In the genomic region with DNA sequence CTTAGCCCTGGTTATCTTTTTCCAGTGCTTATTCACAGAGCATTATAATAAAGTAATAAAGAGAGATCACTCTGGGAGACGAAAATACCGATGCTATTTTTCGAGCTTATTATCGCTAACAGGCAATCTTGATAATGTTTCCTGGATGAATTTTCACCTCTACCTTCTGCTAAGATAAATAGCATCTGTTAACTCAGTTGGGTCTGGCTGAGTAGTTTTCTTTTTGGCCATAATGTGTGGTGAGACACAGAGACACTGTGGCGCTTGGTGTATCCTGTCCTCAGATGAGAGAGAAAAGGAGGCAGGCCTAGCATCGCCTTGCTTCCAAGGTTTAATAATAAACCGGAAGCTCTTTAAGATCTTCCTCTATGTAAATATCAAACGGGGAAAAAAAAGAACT, we compare ENCODE assay signal across 22 cellular contexts. TPM values are rescaled to one million over a fixed set of nuclear protein-coding genes. Genes with fewer than 3 reads are reported as not detected.
DNase-seq lines count a peak whose midpoint lies in the region; TF ChIP-seq lines count a peak whose summit lies in the region.
"Had no signal": no experiment of that assay in that cellular context is flagged by ENCODE, and none has a peak within 500 bp of the region (broad histone marks: within the 10 kb centered on the region; RNA-seq: fewer than 3 reads in every experiment).

No MANE protein-coding gene starts in this region.

- peaks cover 16% of the 10 kb centered on the region for H3K4me1 Mint-ChIP-seq in MCF 10A (ENCODE audit: insufficient read depth, unreplicated experiment)
- H3K4me1 Mint-ChIP-seq: CD14-positive monocyte; CD4-positive, alpha-beta memory T cell; CD4-positive, CD25-positive, alpha-beta regulatory T cell; CD8-positive, alpha-beta memory T cell had no signal

- BruUV-seq in MCF 10A (replicated peaks; lab: Mats Ljungman, UMichigan) = no TSS peak

- H3K27ac ChIP-seq in breast epithelium = no peak overlapping the region
- H3K27ac ChIP-seq: 22Rv1, A549, BLaER1 had no signal

- no peak for TF ChIP-seq POLR2A in breast epithelium (IDR thresholded peaks at IDR 0.05)

- H3K36me3 ChIP-seq in breast epithelium = no peaks in the 10 kb centered on the region
- no peaks in the 10 kb centered on the region for H3K36me3 ChIP-seq in HAP-1 (replicated peaks)
- H3K36me3 ChIP-seq: BE2C, BLaER1 had no signal

- intact Hi-C loops in MCF 10A (cut with micrococcal nuclease) (loop anchor here (10.0 kb wide), 1 partner anchor 115 kb away; no protein-coding TSS in a partner anchor), breast epithelium (cut with DNase I; ENCODE audit: low total_unique reads) (no loop called here)

- H3K27me3 ChIP-seq in breast epithelium (no peaks in the 10 kb centered on the region), HAP-1 (ENCODE audit: low read depth) (no peaks in the 10 kb centered on the region)
- H3K27me3 ChIP-seq: BE2C, BLaER1 had no signal

- peaks cover 6% of the 10 kb centered on the region for H3K9me3 Mint-ChIP-seq in MCF 10A (ENCODE audit: unreplicated experiment)

- no peak overlapping the region for H3K4me3 Mint-ChIP-seq in MCF 10A (ENCODE audit: unreplicated experiment)
- H3K4me3 Mint-ChIP-seq: CD14-positive monocyte; CD4-positive, alpha-beta memory T cell; CD4-positive, CD25-positive, alpha-beta regulatory T cell; CD8-positive, alpha-beta memory T cell had no signal

- H3K4me3 ChIP-seq in breast epithelium (no peak overlapping the region), HAP-1 (no peak overlapping the region)
- H3K4me3 ChIP-seq: A549, BLaER1 had no signal

- H3K9me3 ChIP-seq in breast epithelium = peaks cover 0 to 6% of the 10 kb centered on the region in 2 donors
- H3K9me3 ChIP-seq in HAP-1 = no peaks in the 10 kb centered on the region
- H3K9me3 ChIP-seq: A549, BE2C had no signal

- DNase-seq in MCF 10A (ENCODE audit: unreplicated experiment) (no peak), breast epithelium (ENCODE audit: low spot score in 2 of 2) (no peak), cerebellar cortex (ENCODE audit: low spot score) (peak; percentile 82), hepatic stellate cell (ENCODE audit: low spot score) (no peak), HAP-1 (ENCODE audit: low spot score in 2 of 2) (no peak)
- DNase-seq: BE2C; C1 segment of cervical spinal cord; CD4-positive, alpha-beta memory T cell; CD4-positive, CD25-positive, alpha-beta regulatory T cell; CD8-positive, alpha-beta memory T cell; COR-L47; DMS 273 treated with DMSO at 0.1 percent for 48 hours; DMS153; DMS53; DMS79; DND-41; EL; GF-D8 had no signal

- POLR2A ChIA-PET in MCF 10A (lab: Yijun Ruan, JAX) = no interaction called here

- peaks cover 5% of the 10 kb centered on the region for H3K36me3 Mint-ChIP-seq in MCF 10A (ENCODE audit: insufficient read depth, unreplicated experiment)
- H3K36me3 Mint-ChIP-seq: CD14-positive monocyte; CD4-positive, alpha-beta memory T cell; CD4-positive, CD25-positive, alpha-beta regulatory T cell; CD8-positive, alpha-beta memory T cell had no signal

- H3K4me1 ChIP-seq in breast epithelium = no peaks in the 10 kb centered on the region
- no peaks in the 10 kb centered on the region for H3K4me1 ChIP-seq in HAP-1
- H3K4me1 ChIP-seq: A549, BE2C, BLaER1 had no signal

- in situ Hi-C loops in HAP-1 (cut with MboI; ENCODE audit: low sequenced_read_pairs) = no loop called here

- no peaks in the 10 kb centered on the region for H3K27me3 Mint-ChIP-seq in MCF 10A (ENCODE audit: insufficient read depth, unreplicated experiment)
- H3K27me3 Mint-ChIP-seq: CD4-positive, alpha-beta memory T cell; CD4-positive, CD25-positive, alpha-beta regulatory T cell had no signal

- peak overlapping the region; percentile 4 for H3K27ac Mint-ChIP-seq in MCF 10A (ENCODE audit: low read depth, unreplicated experiment)
- H3K27ac Mint-ChIP-seq: CD14-positive monocyte; CD4-positive, alpha-beta memory T cell; CD4-positive, CD25-positive, alpha-beta regulatory T cell; CD8-positive, alpha-beta memory T cell had no signal

- CTCF ChIA-PET in MCF 10A (lab: Yijun Ruan, JAX) = no interaction called here

- TF ChIP-seq CTCF in MCF 10A (IDR thresholded peaks at IDR 0.05; ENCODE audit: unreplicated experiment) = no peak
- no peak for TF ChIP-seq CTCF in breast epithelium (IDR thresholded peaks at IDR 0.05)

RNA-seq across cellular contexts. Expression of a gene that starts 46.2 kb away (rescaled TPM):
- total RNA-seq in MCF 10A (2022) = not detected in 2 replicates
- 1 to 10 TPM in 2 of 3 donors, under 1 TPM in 1; 0.33 to 2.6 (median 1.1) TPM for total RNA-seq in breast epithelium
- total RNA-seq: CD4-positive, alpha-beta memory T cell; CD4-positive, CD25-positive, alpha-beta regulatory T cell; CD8-positive, alpha-beta memory T cell had no signal
